1 cellular context compared by ENCODE assay signal in the genomic region with DNA sequence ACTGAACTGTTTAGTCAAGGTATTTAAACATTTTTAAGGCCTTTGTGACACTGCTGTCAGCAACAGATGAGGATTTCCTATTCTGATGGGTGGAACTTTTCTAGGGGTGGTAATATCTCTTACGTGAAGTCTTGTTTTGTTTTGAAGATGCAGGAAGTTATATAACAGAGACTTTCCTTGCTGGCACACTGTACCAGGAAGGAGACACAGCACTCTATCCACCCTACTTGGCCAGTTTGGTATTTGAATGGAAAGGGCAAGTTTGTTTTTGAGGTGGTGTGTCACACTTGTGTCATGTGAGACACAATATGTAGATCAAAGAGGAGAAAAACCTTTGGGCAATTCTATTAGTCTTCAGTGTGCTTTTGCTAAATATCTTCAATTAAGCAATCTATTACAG.
TF ChIP-seq lines count a peak whose summit lies in the region.

No MANE protein-coding gene starts in this region.

TF ChIP-seq in GM12878, 131 proteins besides CTCF, POLR2A, EP300 and RAD21 (continued from another document):
- TF ChIP-seq RFX5 (IDR thresholded peaks at IDR 0.05; ENCODE audit: low read depth, low read length) = no peak
